Comparison of ENCODE assay signal across 8 cellular contexts in genomic region chr2:99490088-99491065, GRCh38. TPM values are rescaled to one million over a fixed set of nuclear protein-coding genes. Genes with fewer than 3 reads are reported as not detected.
DNase-seq lines count a peak whose midpoint lies in the region; ATAC-seq and TF ChIP-seq lines count a peak whose summit lies in the region.

No MANE protein-coding gene starts in this region.

- BruUV-seq in Caco-2 (replicated peaks; lab: Mats Ljungman, UMichigan) = TSS peak; percentile 57

- H3K4me2 ChIP-seq in mesendoderm (ENCODE audit: low read length) = peak overlapping the region; percentile 78

- H3K36me3 Mint-ChIP-seq in Caco-2 (ENCODE audit: insufficient read depth, unreplicated experiment) (peaks cover 15% of the 10 kb centered on the region), endodermal cell (ENCODE audit: low read depth) (no peaks in the 10 kb centered on the region)

- intact Hi-C loops in Caco-2 (cut with micrococcal nuclease; ENCODE audit: unreplicated experiment) = loop anchor here (1.0 to 2.0 kb wide), 3 partner anchors 48 to 153 kb away; partner anchors contain the start of gene EIF5B

- WGBS in endodermal cell (ENCODE audit: insufficient coverage in 1 of 2, insufficient read length in 1 of 2), 2 experiments = 2 to 5% methylated on average over 17 to 79 of the region's 81 CpGs
- WGBS in mesendoderm (ENCODE audit: extremely low coverage, insufficient coverage, low lambda C conversion rate) = no CpG with 5 or more reads among the region's 81 CpGs

- no peak overlapping the region for H4K8ac ChIP-seq in mesendoderm (ENCODE audit: low read depth, low read length)

- H2BK5ac ChIP-seq in mesendoderm (ENCODE audit: low read length) = no peak overlapping the region

- H2AK5ac ChIP-seq in mesendoderm (ENCODE audit: low read length) = no peak overlapping the region

- no peak overlapping the region for H2BK15ac ChIP-seq in mesendoderm (replicated peaks; ENCODE audit: low read depth)

- H3K27ac Mint-ChIP-seq in Caco-2 (ENCODE audit: unreplicated experiment) = peak overlapping the region; percentile 47
- H3K27ac Mint-ChIP-seq in endodermal cell = peak overlapping the region; percentile 84

- POLR2A ChIA-PET in Caco-2 (lab: Charles Lee) = no interaction called here

- H3K36me3 ChIP-seq in Caco-2 (ENCODE audit: control insufficient read depth, insufficient read depth, low read length) (no peaks in the 10 kb centered on the region), endodermal cell (ENCODE audit: control insufficient read depth, insufficient read depth, low read length) (no peaks in the 10 kb centered on the region), mesendoderm (ENCODE audit: control insufficient read depth, insufficient read depth, low read length) (no peaks in the 10 kb centered on the region)

- H3K79me1 ChIP-seq in mesendoderm (ENCODE audit: low read length) = peaks cover 9% of the 10 kb centered on the region

- H3K9ac ChIP-seq in endodermal cell (ENCODE audit: extremely low read depth, low read length, poor library complexity, severe bottlenecking) = peak overlapping the region; percentile 58
- peak overlapping the region; percentile 77 for H3K9ac ChIP-seq in mesendoderm (ENCODE audit: low read length)

- H3K18ac ChIP-seq in mesendoderm (ENCODE audit: low read length) = peak overlapping the region; percentile 52

- peak overlapping the region; percentile 95 for H3K56ac ChIP-seq in mesendoderm (ENCODE audit: low read length)

- H3K4me1 Mint-ChIP-seq in Caco-2 (ENCODE audit: low read depth, unreplicated experiment) (peaks cover 7% of the 10 kb centered on the region), endodermal cell (peaks cover 24% of the 10 kb centered on the region)

- TF ChIP-seq CTCF in Caco-2 (IDR thresholded peaks at IDR 0.05; ENCODE audit: insufficient read depth in 1 of 2, low read depth in 1 of 2, low read length in 1 of 2, severe bottlenecking in 1 of 2, unreplicated experiment in 1 of 2) (peak; percentile 65 to 83), endodermal cell (conservative IDR thresholded peaks at IDR 0.05) (peak; percentile 83)

- no peak overlapping the region for H3K23ac ChIP-seq in mesendoderm (ENCODE audit: low read length)

- H3K9me3 Mint-ChIP-seq in Caco-2 (ENCODE audit: unreplicated experiment) (no peaks in the 10 kb centered on the region), endodermal cell (no peaks in the 10 kb centered on the region)

- CTCF ChIA-PET in Caco-2 (lab: Charles Lee) = interaction anchor here (0.5 to 1.0 kb wide), 6 partner anchors 9 to 312 kb away, joined by 3 to 5 read pairs (median 3); no protein-coding TSS in a partner anchor

- H3K4me3 ChIP-seq in Caco-2 (ENCODE audit: low read depth, low read length) (peak overlapping the region; percentile 87), endodermal cell (ENCODE audit: low read length) (peak overlapping the region; percentile 81), mesendoderm (ENCODE audit: low read length) (peak overlapping the region; percentile 68)

- DNase-seq in Caco-2 (peak; percentile 94 to 97), HUDEP-2 (lab: John Stamatoyannopoulos, UW; ENCODE audit: unreplicated experiment in 76 of 76) (peak in 75 of 76 experiments; percentile 19 to 96 (median 87)), NOMO-1 treated with DMSO at 0.1 percent for 48 hours (lab: John Stamatoyannopoulos, UW; ENCODE audit: unreplicated experiment) (peak; percentile 88), endodermal cell (peak; percentile 97), mesendoderm (peak; percentile 96)
- peak; percentile 81 for DNase-seq in activated CD8-positive, alpha-beta memory T cell treated with anti-CD3 and anti-CD28 coated beads, Interleukin-2, amount 50 U/mL, for 24 hours (ENCODE audit: extremely low read depth)
- DNase-seq in stimulated activated CD8-positive, alpha-beta memory T cell treated with anti-CD3 and anti-CD28 coated beads, Interleukin-12 subunit alpha, Interleukin-12 subunit beta, amount 100 ng/mL, for 4 hours (ENCODE audit: low read depth) = peak; percentile 92

- H2BK120ac ChIP-seq in mesendoderm (ENCODE audit: low read depth, low read length) = no peak overlapping the region

- no peaks in the 10 kb centered on the region for H3K27me3 ChIP-seq in Caco-2 (replicated peaks; ENCODE audit: control insufficient read depth, insufficient read depth, low read length)
- no peaks in the 10 kb centered on the region for H3K27me3 ChIP-seq in endodermal cell (ENCODE audit: control insufficient read depth, insufficient read depth, low read length, poor library complexity, severe bottlenecking)
- no peaks in the 10 kb centered on the region for H3K27me3 ChIP-seq in mesendoderm (ENCODE audit: insufficient read depth, low read length, poor library complexity)

- ATAC-seq in GM21390 (IDR thresholded peaks at IDR 0.05; ENCODE audit: unreplicated experiment) = peak; percentile 74

- H3K79me2 ChIP-seq in mesendoderm (ENCODE audit: control insufficient read depth, insufficient read depth, low read length) = peaks cover 30% of the 10 kb centered on the region

- H3K27me3 Mint-ChIP-seq in Caco-2 (ENCODE audit: insufficient read depth, unreplicated experiment) (no peaks in the 10 kb centered on the region), endodermal cell (ENCODE audit: insufficient read depth) (no peaks in the 10 kb centered on the region)

- peak overlapping the region; percentile 84 for H3K27ac ChIP-seq in endodermal cell (ENCODE audit: low read depth, low read length)
- peak overlapping the region; percentile 93 for H3K27ac ChIP-seq in mesendoderm (ENCODE audit: low read depth, low read length)

- H3K4me1 ChIP-seq in Caco-2 (peaks cover 5% of the 10 kb centered on the region; the same call in 1 of the 2 replicates), endodermal cell (ENCODE audit: control insufficient read depth, insufficient read depth, low read length) (no peaks in the 10 kb centered on the region), mesendoderm (ENCODE audit: control insufficient read depth, low read depth, low read length) (peaks cover 4% of the 10 kb centered on the region)

- no peaks in the 10 kb centered on the region for H3K9me3 ChIP-seq in Caco-2
- H3K9me3 ChIP-seq in endodermal cell (ENCODE audit: control insufficient read depth, low read length) = no peaks in the 10 kb centered on the region

- H3K4me3 Mint-ChIP-seq in Caco-2 (ENCODE audit: unreplicated experiment) (peak overlapping the region; percentile 100), endodermal cell (peak overlapping the region; percentile 99)

- H3K4ac ChIP-seq in mesendoderm (ENCODE audit: low read depth, low read length) = no peak overlapping the region

- H4K5ac ChIP-seq in mesendoderm (ENCODE audit: low read length) = no peak overlapping the region

RNA-seq across cellular contexts. Expression of gene REV1, which starts 0.6 kb away (rescaled TPM):
- 39.6 and 41.1 TPM in 2 replicates for total RNA-seq in Caco-2 (2022)
- total RNA-seq in endodermal cell = 10 to 100 TPM; 43.9 to 44.6 TPM
- polyA plus RNA-seq in endodermal cell (2013, experiment 1 of 2) = 28.8 TPM
- polyA plus RNA-seq in endodermal cell (2013, experiment 2 of 2) = 29.3 TPM
- polyA plus RNA-seq in mesendoderm (2013, experiment 1 of 2) = 19.8 TPM
- 19.9 TPM for polyA plus RNA-seq in mesendoderm (2013, experiment 2 of 2)

Comparison
In these comparisons a context has a peak if more than half of its experiments do, and no peak if none do; other contexts are left out.
1. Peak in every context shown above with its lines: DNase-seq, ATAC-seq, H3K4me3 ChIP-seq and H3K27ac ChIP-seq.